24 cellular contexts compared by ENCODE assay signal in genomic region chr18:80140455-80140985, GRCh38.
"Had no signal": no experiment of that assay in that cellular context is flagged by ENCODE, and none has a peak within 500 bp of the region (broad histone marks: within the 10 kb centered on the region; RNA-seq: fewer than 3 reads in every experiment).

No MANE protein-coding gene starts in this region.

- ATAC-seq: activated T-helper 17 cell treated with anti-CD3 and anti-CD28 coated beads, Interleukin-2, amount 50 U/mL, for 72 hours; PC-3 had no signal

- H3K27me3 Mint-ChIP-seq: activated B cell treated with CpG ODN at 0.5 μM for 24 hours; activated CD4-positive, alpha-beta T cell treated with anti-CD3 and anti-CD28 coated beads, Interleukin-2, amount 10 ng/mL, durations not matched to agents 24 days and 14 days; activated naive CD8-positive, alpha-beta T cell; activated T-helper 17 cell treated with anti-CD3 and anti-CD28 coated beads, Interleukin-2, amount 50 U/mL, for 72 hours had no signal

- H3K9me3 Mint-ChIP-seq: activated B cell treated with CpG ODN at 0.5 μM for 24 hours; activated CD4-positive, alpha-beta T cell treated with anti-CD3 and anti-CD28 coated beads, Interleukin-2, amount 10 ng/mL, durations not matched to agents 24 days and 14 days; activated naive CD4-positive, alpha-beta T cell treated with anti-CD3 and anti-CD28 coated beads for 36 hours; activated T-helper 17 cell treated with anti-CD3 and anti-CD28 coated beads, Interleukin-2, amount 50 U/mL, for 72 hours; T-helper 1 cell treated with Interleukin-12 subunit alpha and Interleukin-12 subunit beta and Interleukin-4 antibody, amounts not matched to agents 30 μg/mL and 1 μg/mL, for 36 hours had no signal

- FAIRE-seq: RCC 7860 had no signal

- H3K4me3 Mint-ChIP-seq: activated B cell treated with CpG ODN at 0.5 μM for 24 hours; activated CD4-positive, alpha-beta T cell treated with anti-CD3 and anti-CD28 coated beads, Interleukin-2, amount 10 ng/mL, durations not matched to agents 24 days and 14 days; activated naive CD4-positive, alpha-beta T cell treated with anti-CD3 and anti-CD28 coated beads for 36 hours; activated naive CD8-positive, alpha-beta T cell; activated T-helper 17 cell treated with anti-CD3 and anti-CD28 coated beads, Interleukin-2, amount 50 U/mL, for 72 hours; T-helper 1 cell treated with Interleukin-12 subunit alpha and Interleukin-12 subunit beta and Interleukin-4 antibody, amounts not matched to agents 30 μg/mL and 1 μg/mL, for 36 hours had no signal

- DNase-seq: activated B cell treated with CpG ODN at 0.5 μM for 24 hours; activated CD4-positive, alpha-beta T cell treated with anti-CD3 and anti-CD28 coated beads for 1 hour; activated CD4-positive, alpha-beta T cell treated with anti-CD3 and anti-CD28 coated beads, Interleukin-2, amount 10 ng/mL, durations not matched to agents 24 days and 14 days; activated CD4-positive, alpha-beta T cell treated with anti-CD3 and anti-CD28 coated beads, Interleukin-2, amount 50 U/mL, for 48 hours; activated gamma-delta T cell; activated naive CD4-positive, alpha-beta T cell treated with anti-CD3 and anti-CD28 coated beads for 36 hours; activated T-cell treated with anti-CD3 and anti-CD28 coated beads for 4 hours; activated T-cell treated with anti-CD3 and anti-CD28 coated beads, Interleukin-2, amount 50 U/mL, for 48 hours; aorta; central memory CD4-positive, alpha-beta T cell; Kasumi-1; KBM-7; NCI-H146; NCI-H187 treated with DMSO at 0.1 percent for 48 hours; NCI-H2081 treated with DMSO at 0.1 percent for 48 hours; NCI-H446; NCI-H524; PC-3; SHP77; T-helper 9 cell had no signal

- H3K4me1 Mint-ChIP-seq: activated T-helper 17 cell treated with anti-CD3 and anti-CD28 coated beads, Interleukin-2, amount 50 U/mL, for 72 hours had no signal

- H3K27ac Mint-ChIP-seq: activated B cell treated with CpG ODN at 0.5 μM for 24 hours; activated CD4-positive, alpha-beta T cell treated with anti-CD3 and anti-CD28 coated beads, Interleukin-2, amount 10 ng/mL, durations not matched to agents 24 days and 14 days; activated naive CD4-positive, alpha-beta T cell treated with anti-CD3 and anti-CD28 coated beads for 36 hours; activated naive CD8-positive, alpha-beta T cell; activated T-helper 17 cell treated with anti-CD3 and anti-CD28 coated beads, Interleukin-2, amount 50 U/mL, for 72 hours; T-helper 1 cell treated with Interleukin-12 subunit alpha and Interleukin-12 subunit beta and Interleukin-4 antibody, amounts not matched to agents 30 μg/mL and 1 μg/mL, for 36 hours had no signal
